25 cellular contexts compared by ENCODE assay signal in the genomic region with DNA sequence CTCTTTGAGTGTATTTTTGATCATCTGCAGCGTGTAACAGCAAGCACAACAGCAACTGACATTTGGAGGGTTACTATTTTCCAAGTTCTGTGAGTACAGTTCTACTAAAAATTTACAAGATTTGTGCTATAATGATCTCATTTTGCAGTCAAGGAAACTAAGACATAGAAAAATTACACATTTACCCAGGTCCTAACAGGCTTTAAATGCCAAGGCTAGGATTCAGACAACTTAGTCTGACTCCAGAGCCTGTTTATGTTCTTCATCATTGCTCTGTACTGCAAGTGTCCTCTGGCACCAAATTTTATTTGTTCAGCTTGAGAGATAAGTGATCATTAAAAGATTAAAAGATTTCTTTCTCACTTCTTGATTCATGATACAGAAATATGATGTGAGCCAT.
"Had no signal": no experiment of that assay in that cellular context is flagged by ENCODE, and none has a peak within 500 bp of the region (broad histone marks: within the 10 kb centered on the region; RNA-seq: fewer than 3 reads in every experiment).

No MANE protein-coding gene starts in this region.

- H3K36me3 Mint-ChIP-seq: activated naive CD4-positive, alpha-beta T cell treated with anti-CD3 and anti-CD28 coated beads, Interleukin-2, amount 10 ng/mL, durations not matched to agents 7 days and 5 days; mesothelial cell of epicardium; stimulated activated effector memory CD8-positive, alpha-beta T cell treated with anti-CD3 and anti-CD28 coated beads, Interleukin-12 subunit alpha, Interleukin-12 subunit beta, amount 100 ng/mL, for 72 hours had no signal

- FAIRE-seq: islet of Langerhans, small intestine had no signal

- H3K27me3 Mint-ChIP-seq: activated naive CD4-positive, alpha-beta T cell treated with anti-CD3 and anti-CD28 coated beads, Interleukin-2, amount 10 ng/mL, durations not matched to agents 7 days and 5 days; dendritic cell treated with granulocyte-macrophage colony-stimulating factor and Interleukin-4, amounts not matched to agents 40 ng/mL and 50 ng/mL, for 4 days; naive B cell; stimulated activated naive CD8-positive, alpha-beta T cell treated with anti-CD3 and anti-CD28 coated beads, Interleukin-15, Interleukin-2, amounts not matched to agents 100 ng/mL and 50 ng/mL, for 24 hours had no signal

- DNase-seq: activated CD4-positive, alpha-beta T cell treated with anti-CD3 and anti-CD28 coated beads for 4 hours; activated CD4-positive, alpha-beta T cell treated with anti-CD3 and anti-CD28 coated beads, Interleukin-2, amount 50 U/mL, for 4 hours; activated CD8-positive, alpha-beta memory T cell treated with anti-CD3 and anti-CD28 coated beads for 24 hours; activated CD8-positive, alpha-beta memory T cell treated with anti-CD3 and anti-CD28 coated beads, Interleukin-2, amount 50 U/mL, for 4 hours; activated gamma-delta T cell; activated naive CD4-positive, alpha-beta T cell treated with anti-CD3 and anti-CD28 coated beads, Interleukin-2, amount 10 ng/mL, durations not matched to agents 7 days and 5 days; activated T-cell treated with anti-CD3 and anti-CD28 coated beads, Interleukin-2, amount 50 U/mL, for 1 hour; amniotic stem cell; central memory CD4-positive, alpha-beta T cell; endodermal cell; esophagus squamous epithelium; foreskin melanocyte; naive B cell; ovary; sigmoid colon; small intestine; stimulated activated CD4-positive, alpha-beta T cell treated with anti-CD3 and anti-CD28 coated beads, Interleukin-4, amount 100 ng/mL, for 24 hours; upper lobe of left lung had no signal

- ATAC-seq: stimulated activated effector memory CD8-positive, alpha-beta T cell treated with anti-CD3 and anti-CD28 coated beads, Interleukin-12 subunit alpha, Interleukin-12 subunit beta, amount 100 ng/mL, for 72 hours had no signal

- H3K4me1 ChIP-seq: prostate gland had no signal

- H3K9me3 Mint-ChIP-seq: activated naive CD4-positive, alpha-beta T cell treated with anti-CD3 and anti-CD28 coated beads, Interleukin-2, amount 10 ng/mL, durations not matched to agents 7 days and 5 days; dendritic cell treated with granulocyte-macrophage colony-stimulating factor and Interleukin-4, amounts not matched to agents 40 ng/mL and 50 ng/mL, for 4 days; endodermal cell; mesothelial cell of epicardium; stimulated activated effector memory CD8-positive, alpha-beta T cell treated with anti-CD3 and anti-CD28 coated beads, Interleukin-12 subunit alpha, Interleukin-12 subunit beta, amount 100 ng/mL, for 72 hours; stimulated activated naive CD8-positive, alpha-beta T cell treated with anti-CD3 and anti-CD28 coated beads, Interleukin-15, Interleukin-2, amounts not matched to agents 100 ng/mL and 50 ng/mL, for 24 hours had no signal

- H3K9me3 ChIP-seq: esophagus squamous epithelium, ovary, prostate gland, sigmoid colon, upper lobe of left lung, vagina had no signal

- H3K27ac ChIP-seq: esophagus squamous epithelium, ovary, prostate gland, sigmoid colon, upper lobe of left lung, vagina had no signal

- H3K27me3 ChIP-seq: esophagus squamous epithelium, ovary, sigmoid colon, upper lobe of left lung, vagina had no signal

- H3K36me3 ChIP-seq: esophagus squamous epithelium, ovary, prostate gland, sigmoid colon, upper lobe of left lung, vagina had no signal

- H3K4me3 Mint-ChIP-seq: activated naive CD4-positive, alpha-beta T cell treated with anti-CD3 and anti-CD28 coated beads, Interleukin-2, amount 10 ng/mL, durations not matched to agents 7 days and 5 days; dendritic cell treated with granulocyte-macrophage colony-stimulating factor and Interleukin-4, amounts not matched to agents 40 ng/mL and 50 ng/mL, for 4 days; endodermal cell; mesothelial cell of epicardium; stimulated activated effector memory CD8-positive, alpha-beta T cell treated with anti-CD3 and anti-CD28 coated beads, Interleukin-12 subunit alpha, Interleukin-12 subunit beta, amount 100 ng/mL, for 72 hours; stimulated activated naive CD8-positive, alpha-beta T cell treated with anti-CD3 and anti-CD28 coated beads, Interleukin-15, Interleukin-2, amounts not matched to agents 100 ng/mL and 50 ng/mL, for 24 hours had no signal

- H3K4me1 Mint-ChIP-seq: activated naive CD4-positive, alpha-beta T cell treated with anti-CD3 and anti-CD28 coated beads, Interleukin-2, amount 10 ng/mL, durations not matched to agents 7 days and 5 days; stimulated activated effector memory CD8-positive, alpha-beta T cell treated with anti-CD3 and anti-CD28 coated beads, Interleukin-12 subunit alpha, Interleukin-12 subunit beta, amount 100 ng/mL, for 72 hours had no signal

- H3K4me3 ChIP-seq: esophagus squamous epithelium, ovary, prostate gland, sigmoid colon, upper lobe of left lung, vagina had no signal

- H3K27ac Mint-ChIP-seq: activated naive CD4-positive, alpha-beta T cell treated with anti-CD3 and anti-CD28 coated beads, Interleukin-2, amount 10 ng/mL, durations not matched to agents 7 days and 5 days; dendritic cell treated with granulocyte-macrophage colony-stimulating factor and Interleukin-4, amounts not matched to agents 40 ng/mL and 50 ng/mL, for 4 days; endodermal cell; mesothelial cell of epicardium; stimulated activated effector memory CD8-positive, alpha-beta T cell treated with anti-CD3 and anti-CD28 coated beads, Interleukin-12 subunit alpha, Interleukin-12 subunit beta, amount 100 ng/mL, for 72 hours; stimulated activated naive CD8-positive, alpha-beta T cell treated with anti-CD3 and anti-CD28 coated beads, Interleukin-15, Interleukin-2, amounts not matched to agents 100 ng/mL and 50 ng/mL, for 24 hours had no signal
